Comparison of ENCODE assay signal across 15 cellular contexts in genomic region chr5:38451372-38451735, GRCh38.
DNase-seq lines count a peak whose midpoint lies in the region; ATAC-seq and TF ChIP-seq lines count a peak whose summit lies in the region.
"Had no signal": no experiment of that assay in that cellular context is flagged by ENCODE, and none has a peak within 500 bp of the region (broad histone marks: within the 10 kb centered on the region; RNA-seq: fewer than 3 reads in every experiment).

No MANE protein-coding gene starts in this region.

- H3K4me2 ChIP-seq in GM23248 (ENCODE audit: unreplicated experiment): no peak overlapping the region

- TF ChIP-seq CTCF in left ventricle myocardium inferior (IDR thresholded peaks at IDR 0.05; ENCODE audit: borderline replicate concordance) (no peak), suprapubic skin (IDR thresholded peaks at IDR 0.05) (no peak)

- no peak overlapping the region for H3K4me3 Mint-ChIP-seq in activated T-helper 17 cell treated with anti-CD3 and anti-CD28 coated beads, Interleukin-2, amount 50 U/mL, for 72 hours
- H3K4me3 Mint-ChIP-seq: CD8-positive, alpha-beta T cell; H9 had no signal

- intact Hi-C loops in left ventricle myocardium superior (cut with micrococcal nuclease) (no loop called here), left ventricle myocardium inferior (cut with micrococcal nuclease) (no loop called here)

- no peak overlapping the region for H2AFZ ChIP-seq in GM23248

- no peaks in the 10 kb centered on the region for H3K36me3 ChIP-seq in left ventricle myocardium inferior
- H3K36me3 ChIP-seq in GM23248 (ENCODE audit: low read depth): no peaks in the 10 kb centered on the region
- H3K36me3 ChIP-seq in suprapubic skin: no peaks in the 10 kb centered on the region
- no peaks in the 10 kb centered on the region for H3K36me3 ChIP-seq in MG63

- no peak overlapping the region for H3K9ac ChIP-seq in GM23248

- peaks cover under 1% of the 10 kb centered on the region; the same call in 1 of the 2 replicates for H3F3A ChIP-seq in GM23248 (ENCODE audit: insufficient read depth)

- H3K4me1 Mint-ChIP-seq in activated T-helper 17 cell treated with anti-CD3 and anti-CD28 coated beads, Interleukin-2, amount 50 U/mL, for 72 hours: peaks cover 8% of the 10 kb centered on the region

- H3K27ac Mint-ChIP-seq in activated T-helper 17 cell treated with anti-CD3 and anti-CD28 coated beads, Interleukin-2, amount 50 U/mL, for 72 hours: no peak overlapping the region
- H3K27ac Mint-ChIP-seq: CD8-positive, alpha-beta T cell had no signal

- no peak for TF ChIP-seq EP300 in suprapubic skin (IDR thresholded peaks at IDR 0.05)

- H3K9me3 ChIP-seq in left ventricle myocardium inferior (replicated peaks): no peaks in the 10 kb centered on the region
- no peaks in the 10 kb centered on the region for H3K9me3 ChIP-seq in GM23248 (ENCODE audit: low read depth)
- no peaks in the 10 kb centered on the region for H3K9me3 ChIP-seq in suprapubic skin
- no peaks in the 10 kb centered on the region for H3K9me3 ChIP-seq in MG63

- H3K27me3 Mint-ChIP-seq in activated T-helper 17 cell treated with anti-CD3 and anti-CD28 coated beads, Interleukin-2, amount 50 U/mL, for 72 hours: peaks cover 52% of the 10 kb centered on the region

- H3K9me3 Mint-ChIP-seq in activated T-helper 17 cell treated with anti-CD3 and anti-CD28 coated beads, Interleukin-2, amount 50 U/mL, for 72 hours: no peaks in the 10 kb centered on the region
- H3K9me3 Mint-ChIP-seq: CD8-positive, alpha-beta T cell; H9 had no signal

- in situ Hi-C loops in GM23248 (cut with MboI): no loop called here

- H3K36me3 Mint-ChIP-seq in activated T-helper 17 cell treated with anti-CD3 and anti-CD28 coated beads, Interleukin-2, amount 50 U/mL, for 72 hours (ENCODE audit: low read depth): no peaks in the 10 kb centered on the region
- H3K36me3 Mint-ChIP-seq: CD8-positive, alpha-beta T cell had no signal

- peaks cover 25% of the 10 kb centered on the region for H3K4me1 ChIP-seq in left ventricle myocardium inferior
- 0 out of 2 replicates have a peak, but pooled peaks cover under 1% of the 10 kb centered on the region for H3K4me1 ChIP-seq in GM23248 (ENCODE audit: insufficient read depth)
- peaks cover 23% of the 10 kb centered on the region for H3K4me1 ChIP-seq in suprapubic skin

- H3K4me3 ChIP-seq in left ventricle myocardium inferior (no peak overlapping the region), GM23248 (no peak overlapping the region), suprapubic skin (no peak overlapping the region), MG63 (no peak overlapping the region)

- H3K79me2 ChIP-seq in GM23248 (ENCODE audit: insufficient read depth): no peaks in the 10 kb centered on the region

- TF ChIP-seq POLR2A in suprapubic skin (IDR thresholded peaks at IDR 0.05): no peak

- H3K9me2 ChIP-seq in GM23248 (ENCODE audit: insufficient read depth): no peaks in the 10 kb centered on the region

- peak; percentile 17 for ATAC-seq in left ventricle myocardium superior
- no peak for ATAC-seq in activated T-helper 17 cell treated with anti-CD3 and anti-CD28 coated beads, Interleukin-2, amount 50 U/mL, for 72 hours (replicated peaks)
- ATAC-seq: CD8-positive, alpha-beta T cell had no signal

- H3K27ac ChIP-seq in left ventricle myocardium inferior (replicated peaks) (no peak overlapping the region), GM23248 (no peak overlapping the region), suprapubic skin (peak overlapping the region; percentile 72)

- 38 to 40% methylated on average over 6 of the region's 6 CpGs for WGBS in GM23248 (ENCODE audit: low coverage in 1 of 2, low lambda C conversion rate in 2 of 2, missing lambda C conversion rate in 2 of 2), 2 experiments
- WGBS in suprapubic skin: 93% methylated on average over 6 of the region's 6 CpGs

- H4K20me1 ChIP-seq in GM23248 (ENCODE audit: insufficient read depth): no peaks in the 10 kb centered on the region

- H3K27me3 ChIP-seq in left ventricle myocardium inferior (ENCODE audit: low read depth) (no peaks in the 10 kb centered on the region), GM23248 (replicated peaks; ENCODE audit: insufficient read depth) (0 out of 2 replicates have a peak, but pooled peaks cover 4% of the 10 kb centered on the region), suprapubic skin (peaks cover 6% of the 10 kb centered on the region), MG63 (no peaks in the 10 kb centered on the region)

- no peak for DNase-seq in left ventricle myocardium superior
- DNase-seq in left ventricle myocardium inferior: no peak
- DNase-seq in GM23248: peak; percentile 47
- DNase-seq in fibroblast of peridontal ligament (ENCODE audit: extremely low read depth): peak; percentile 49
- no peak for DNase-seq in suprapubic skin (ENCODE audit: low spot score in 2 of 2)
- no peak for DNase-seq in stimulated activated CD4-positive, alpha-beta T cell treated with anti-CD3 and anti-CD28 coated beads, Interleukin-12 subunit alpha, Interleukin-12 subunit beta, amount 100 ng/mL, for 4 hours
- no peak for DNase-seq in MG63
- DNase-seq: ACHN; AML-193; Calu3; CD8-positive, alpha-beta T cell; DMS79 treated with DMSO at 0.1 percent for 48 hours; GF-D8; H9 had no signal

Comparison
In these comparisons a context has a peak if more than half of its experiments do, and no peak if none do; other contexts are left out.
1. DNase-seq: peak in GM23248 (single experiment) and fibroblast of peridontal ligament (single experiment); none in left ventricle myocardium superior (single experiment), left ventricle myocardium inferior (single experiment), suprapubic skin (0 of 2), stimulated activated CD4-positive, alpha-beta T cell treated with anti-CD3 and anti-CD28 coated beads, Interleukin-12 subunit alpha, Interleukin-12 subunit beta, amount 100 ng/mL, for 4 hours (single experiment) and MG63 (single experiment).